Comparison of ENCODE assay signal across 23 cellular contexts in the genomic region with DNA sequence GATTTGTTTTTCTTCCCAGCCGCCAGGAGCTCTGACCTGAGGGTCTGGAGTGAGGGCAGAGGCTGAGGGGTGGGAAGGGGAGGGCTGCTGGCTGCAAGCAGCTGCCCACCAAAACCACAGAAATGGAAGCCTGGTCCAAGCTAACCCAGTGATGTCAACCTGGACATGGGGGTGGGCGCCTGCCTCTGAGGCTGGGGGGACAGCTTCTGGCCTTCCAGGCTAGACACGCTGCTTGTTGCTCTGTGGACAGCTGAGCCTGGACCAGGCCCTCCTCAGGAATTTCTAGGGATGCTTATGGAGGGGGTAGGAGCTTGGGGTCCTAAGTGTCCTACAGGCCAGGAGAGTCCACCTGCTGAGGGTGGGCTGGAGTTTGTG. TPM values are rescaled to one million over a fixed set of nuclear protein-coding genes. Genes with fewer than 3 reads are reported as not detected.
DNase-seq lines count a peak whose midpoint lies in the region; ATAC-seq and TF ChIP-seq lines count a peak whose summit lies in the region.
"Had no signal": no experiment of that assay in that cellular context is flagged by ENCODE, and none has a peak within 500 bp of the region (broad histone marks: within the 10 kb centered on the region; RNA-seq: fewer than 3 reads in every experiment).

No MANE protein-coding gene starts in this region.

- DNase-seq in right cardiac atrium: peak in 2 of 3 donors; percentile 1 to 9
- DNase-seq in cardiac septum (ENCODE audit: low spot score): no peak
- DNase-seq in activated CD8-positive, alpha-beta T cell treated with anti-CD3 and anti-CD28 coated beads for 36 hours: no peak
- DNase-seq in immature natural killer cell: no peak
- DNase-seq in AG08395 (ENCODE audit: low spot score): no peak
- DNase-seq in activated CD4-positive, CD25-positive, alpha-beta regulatory T cell treated with anti-CD3 and anti-CD28 coated beads, Interleukin-2, amount 50 U/mL, for 72 hours: no peak
- DNase-seq in T-helper 9 cell: no peak
- DNase-seq: activated CD4-positive, alpha-beta T cell treated with anti-CD3 and anti-CD28 coated beads for 4 hours; CD8-positive, alpha-beta T cell; cortex of kidney; GM23248; NCI-H1436; NCI-H345; NCI-H69; PC-3; SK-N-SH; stimulated activated CD4-positive, alpha-beta T cell treated with anti-CD3 and anti-CD28 coated beads, Interleukin-15, amount 100 ng/mL, for 24 hours had no signal

- intact Hi-C loops in right cardiac atrium (cut with DNase I): no loop called here
- intact Hi-C loops in cardiac septum (cut with DNase I): no loop called here
- intact Hi-C loops in activated CD8-positive, alpha-beta T cell treated with anti-CD3 and anti-CD28 coated beads for 36 hours (cut with micrococcal nuclease): loop anchor here (10.0 kb wide), 1 partner anchor 112 kb away; the partner anchor contains the start of gene SCAPER

- no peak overlapping the region for H3K4me3 Mint-ChIP-seq in activated CD8-positive, alpha-beta T cell treated with anti-CD3 and anti-CD28 coated beads for 36 hours
- H3K4me3 Mint-ChIP-seq in immature natural killer cell: peak overlapping the region; percentile 80 to 91 (median 86)
- H3K4me3 Mint-ChIP-seq: endodermal cell; stimulated activated memory B cell treated with anti-CD40 and anti-IgM and Interleukin-4, amounts not matched to agents 10 μg/mL and 1 μg/mL and 100 μg/mL, for 72 hours; type B pancreatic cell had no signal

- H3K27me3 Mint-ChIP-seq in activated CD8-positive, alpha-beta T cell treated with anti-CD3 and anti-CD28 coated beads for 36 hours: no peaks in the 10 kb centered on the region
- peaks cover 8 to 19% (median 12%) of the 10 kb centered on the region in 3 donors for H3K27me3 Mint-ChIP-seq in immature natural killer cell (ENCODE audit: low read depth in 3 of 3)
- H3K27me3 Mint-ChIP-seq: activated naive CD8-positive, alpha-beta T cell; stimulated activated memory B cell treated with anti-CD40 and anti-IgM and Interleukin-4, amounts not matched to agents 10 μg/mL and 1 μg/mL and 100 μg/mL, for 72 hours had no signal

- no peak for TF ChIP-seq CTCF in activated CD8-positive, alpha-beta T cell treated with anti-CD3 and anti-CD28 coated beads for 36 hours (IDR thresholded peaks at IDR 0.05)

- no peaks in the 10 kb centered on the region for H3K4me1 ChIP-seq in right cardiac atrium (ENCODE audit: control insufficient read depth, insufficient read depth, low read length)

- H3K4me3 ChIP-seq in right cardiac atrium (ENCODE audit: low read length): no peak overlapping the region
- H3K4me3 ChIP-seq: cardiac muscle cell, GM23248 had no signal

- H3K9me3 Mint-ChIP-seq in activated CD8-positive, alpha-beta T cell treated with anti-CD3 and anti-CD28 coated beads for 36 hours: no peaks in the 10 kb centered on the region
- H3K9me3 Mint-ChIP-seq in immature natural killer cell: no peaks in the 10 kb centered on the region
- H3K9me3 Mint-ChIP-seq: CD8-positive, alpha-beta T cell; endodermal cell; stimulated activated memory B cell treated with anti-CD40 and anti-IgM and Interleukin-4, amounts not matched to agents 10 μg/mL and 1 μg/mL and 100 μg/mL, for 72 hours; type B pancreatic cell had no signal

- 95% methylated on average over 3 of the region's 3 CpGs for WGBS in right cardiac atrium

- H3K27ac ChIP-seq in right cardiac atrium (ENCODE audit: low read length): no peak overlapping the region
- H3K27ac ChIP-seq: cardiac muscle cell, GM23248 had no signal

- CTCF ChIA-PET in activated CD8-positive, alpha-beta T cell treated with anti-CD3 and anti-CD28 coated beads for 36 hours (lab: Charles Lee): interaction anchor here (0.8 to 8.1 kb wide), 5 partner anchors 8 to 43 kb away, joined by 4 to 86 read pairs (median 6); no protein-coding TSS in a partner anchor

- H3K4me1 Mint-ChIP-seq in activated CD8-positive, alpha-beta T cell treated with anti-CD3 and anti-CD28 coated beads for 36 hours (ENCODE audit: low read depth): peaks cover 97% of the 10 kb centered on the region
- peaks cover 98 to 99% of the 10 kb centered on the region in 2 donors for H3K4me1 Mint-ChIP-seq in immature natural killer cell
- H3K4me1 Mint-ChIP-seq: endodermal cell had no signal

- H3K27ac Mint-ChIP-seq in activated CD8-positive, alpha-beta T cell treated with anti-CD3 and anti-CD28 coated beads for 36 hours: peak overlapping the region; percentile 100
- peak overlapping the region; percentile 91 to 99 (median 96) for H3K27ac Mint-ChIP-seq in immature natural killer cell
- H3K27ac Mint-ChIP-seq: endodermal cell, type B pancreatic cell had no signal

- no peaks in the 10 kb centered on the region for H3K27me3 ChIP-seq in right cardiac atrium (ENCODE audit: control insufficient read depth, insufficient read depth)
- H3K27me3 ChIP-seq: cardiac muscle cell had no signal

- no peak for ATAC-seq in right cardiac atrium
- ATAC-seq in activated CD8-positive, alpha-beta T cell treated with anti-CD3 and anti-CD28 coated beads for 36 hours: no peak
- ATAC-seq: CD8-positive, alpha-beta T cell; PC-3; stimulated activated memory B cell treated with anti-CD40 and anti-IgM and Interleukin-4, amounts not matched to agents 10 μg/mL and 1 μg/mL and 100 μg/mL, for 72 hours had no signal

- POLR2A ChIA-PET in activated CD8-positive, alpha-beta T cell treated with anti-CD3 and anti-CD28 coated beads for 36 hours (lab: Charles Lee): interaction anchor here (0.5 to 4.6 kb wide), 4 partner anchors 10 to 86 kb away, joined by 3 to 26 read pairs (median 7); no protein-coding TSS in a partner anchor

- peaks cover 37% of the 10 kb centered on the region for H3K36me3 Mint-ChIP-seq in activated CD8-positive, alpha-beta T cell treated with anti-CD3 and anti-CD28 coated beads for 36 hours (ENCODE audit: low read depth)
- H3K36me3 Mint-ChIP-seq in immature natural killer cell: peaks cover 0 to 9% (median 3%) of the 10 kb centered on the region in 3 donors
- H3K36me3 Mint-ChIP-seq: type B pancreatic cell had no signal

- no peaks in the 10 kb centered on the region for H3K9me3 ChIP-seq in right cardiac atrium (ENCODE audit: control insufficient read depth, low read length)
- H3K9me3 ChIP-seq: SK-N-SH had no signal

RNA-seq across cellular contexts. Expression of gene PSTPIP1, which starts 21.4 kb away (rescaled TPM):
- total RNA-seq in right cardiac atrium (1 to 10 TPM; 2.9 to 6.0 (median 5.5) TPM), cardiac septum (2.7 TPM)
- polyA plus RNA-seq in right cardiac atrium (1.9 TPM), immature natural killer cell (100 to 1,000 TPM in 1 of 3 donors, 10 to 100 TPM in 2; 84.4 to 127 (median 99.3) TPM)
- total RNA-seq in activated CD8-positive, alpha-beta T cell treated with anti-CD3 and anti-CD28 coated beads for 36 hours: 100 to 1,000 TPM; 113 to 121 TPM
- total RNA-seq: astrocyte, GM23248, PC-3 had no signal

RNA-seq across cellular contexts. Expression of gene TSPAN3, which starts 54.6 kb away (rescaled TPM):
- total RNA-seq in right cardiac atrium (100 to 1,000 TPM; 124 to 135 (median 127) TPM), cardiac septum (101 TPM)
- polyA plus RNA-seq in right cardiac atrium (129 TPM), immature natural killer cell (100 to 1,000 TPM in 2 of 3 donors, 10 to 100 TPM in 1; 96.3 to 145 (median 105) TPM)
- 10 to 100 TPM; 25.6 to 27.0 TPM for total RNA-seq in activated CD8-positive, alpha-beta T cell treated with anti-CD3 and anti-CD28 coated beads for 36 hours

Comparison
In these comparisons a context has a peak if more than half of its experiments do, and no peak if none do; other contexts are left out.
1. DNase-seq: peak in right cardiac atrium (2 of 3); none in cardiac septum (single experiment), activated CD8-positive, alpha-beta T cell treated with anti-CD3 and anti-CD28 coated beads for 36 hours (single experiment), immature natural killer cell (0 of 3), AG08395 (single experiment), activated CD4-positive, CD25-positive, alpha-beta regulatory T cell treated with anti-CD3 and anti-CD28 coated beads, Interleukin-2, amount 50 U/mL, for 72 hours (single experiment) and T-helper 9 cell (single experiment).
2. RNA of gene PSTPIP1, which starts 21.4 kb away (total RNA-seq): 113 to 121 TPM in activated CD8-positive, alpha-beta T cell treated with anti-CD3 and anti-CD28 coated beads for 36 hours; 2.9 to 6.0 TPM in right cardiac atrium and 2.7 TPM in cardiac septum (single experiment); every median in the first group is over 10 times any median in the second.